ENCODE assay signal across 9 cellular contexts in genomic region chr5:168947212-168947868, GRCh38.
DNase-seq lines count a peak whose midpoint lies in the region; ATAC-seq and TF ChIP-seq lines count a peak whose summit lies in the region.
"Had no signal": no experiment of that assay in that cellular context is flagged by ENCODE, and none has a peak within 500 bp of the region (broad histone marks: within the 10 kb centered on the region; RNA-seq: fewer than 3 reads in every experiment).

No MANE protein-coding gene starts in this region.

- no peak overlapping the region for H3K27ac Mint-ChIP-seq in stimulated activated effector memory CD8-positive, alpha-beta T cell treated with anti-CD3 and anti-CD28 coated beads, Interleukin-12 subunit alpha, Interleukin-12 subunit beta, amount 100 ng/mL, for 72 hours
- H3K27ac Mint-ChIP-seq: dendritic cell treated with granulocyte-macrophage colony-stimulating factor and Interleukin-4, amounts not matched to agents 40 ng/mL and 50 ng/mL, for 4 days had no signal

- no peaks in the 10 kb centered on the region for H3K79me2 ChIP-seq in OCI-LY3 (ENCODE audit: low read length)

- no peaks in the 10 kb centered on the region for H3K36me3 Mint-ChIP-seq in stimulated activated effector memory CD8-positive, alpha-beta T cell treated with anti-CD3 and anti-CD28 coated beads, Interleukin-12 subunit alpha, Interleukin-12 subunit beta, amount 100 ng/mL, for 72 hours

- no peak overlapping the region for H3K4me3 ChIP-seq in OCI-LY3 (ENCODE audit: low read length)

- H3K9me3 Mint-ChIP-seq in stimulated activated effector memory CD8-positive, alpha-beta T cell treated with anti-CD3 and anti-CD28 coated beads, Interleukin-12 subunit alpha, Interleukin-12 subunit beta, amount 100 ng/mL, for 72 hours = no peaks in the 10 kb centered on the region
- H3K9me3 Mint-ChIP-seq: dendritic cell treated with granulocyte-macrophage colony-stimulating factor and Interleukin-4, amounts not matched to agents 40 ng/mL and 50 ng/mL, for 4 days had no signal

- H3K4me1 ChIP-seq in OCI-LY3 (ENCODE audit: low read length) = peaks cover 43% of the 10 kb centered on the region

- peak; percentile 24 for DNase-seq in activated naive CD4-positive, alpha-beta T cell treated with Interleukin-2 at 50 U/mL for 16 hours
- no peak for DNase-seq in activated naive CD4-positive, alpha-beta T cell (lab: John Stamatoyannopoulos, UW)
- DNase-seq in astrocyte of the hippocampus (ENCODE audit: low read depth, low spot score) = peak; percentile 71
- peak; percentile 87 for DNase-seq in islet precursor cell
- peak; percentile 14 to 55 for DNase-seq in stimulated activated effector memory CD8-positive, alpha-beta T cell treated with anti-CD3 and anti-CD28 coated beads, Interleukin-12 subunit alpha, Interleukin-12 subunit beta, amount 100 ng/mL, for 72 hours (ENCODE audit: low spot score in 2 of 2)

- no peak overlapping the region for H3K27ac ChIP-seq in OCI-LY3 (ENCODE audit: low read length)

- ATAC-seq in HG02798 (IDR thresholded peaks at IDR 0.05; ENCODE audit: poor library complexity, unreplicated experiment) = peak; percentile 68
- no peak for ATAC-seq in stimulated activated effector memory CD8-positive, alpha-beta T cell treated with anti-CD3 and anti-CD28 coated beads, Interleukin-12 subunit alpha, Interleukin-12 subunit beta, amount 100 ng/mL, for 72 hours
- ATAC-seq in HG03571 (IDR thresholded peaks at IDR 0.05; ENCODE audit: unreplicated experiment) = no peak

- no peak overlapping the region for H2AFZ ChIP-seq in OCI-LY3 (ENCODE audit: low read depth, low read length)

- H3K36me3 ChIP-seq in OCI-LY3 (replicated peaks; ENCODE audit: low read depth, low read length) = no peaks in the 10 kb centered on the region

- peak; percentile 81 for TF ChIP-seq CTCF in OCI-LY3 (IDR thresholded peaks at IDR 0.05; ENCODE audit: low read depth, low read length)

- H3K9ac ChIP-seq in OCI-LY3 (ENCODE audit: low read length) = no peak overlapping the region

- H3K4me1 Mint-ChIP-seq in stimulated activated effector memory CD8-positive, alpha-beta T cell treated with anti-CD3 and anti-CD28 coated beads, Interleukin-12 subunit alpha, Interleukin-12 subunit beta, amount 100 ng/mL, for 72 hours = no peaks in the 10 kb centered on the region

- no peak overlapping the region for H3K4me2 ChIP-seq in OCI-LY3 (ENCODE audit: low read length)

- H4K20me1 ChIP-seq in OCI-LY3 (ENCODE audit: insufficient read depth, low read length) = no peaks in the 10 kb centered on the region

- peaks cover 18% of the 10 kb centered on the region for H3K27me3 ChIP-seq in OCI-LY3 (ENCODE audit: low read depth, low read length)

- no peaks in the 10 kb centered on the region for H3K9me3 ChIP-seq in OCI-LY3 (ENCODE audit: insufficient read depth, low read length)

- no peak overlapping the region for H3K4me3 Mint-ChIP-seq in stimulated activated effector memory CD8-positive, alpha-beta T cell treated with anti-CD3 and anti-CD28 coated beads, Interleukin-12 subunit alpha, Interleukin-12 subunit beta, amount 100 ng/mL, for 72 hours
- H3K4me3 Mint-ChIP-seq: dendritic cell treated with granulocyte-macrophage colony-stimulating factor and Interleukin-4, amounts not matched to agents 40 ng/mL and 50 ng/mL, for 4 days had no signal

Comparison
In these comparisons a context has a peak if more than half of its experiments do, and no peak if none do; other contexts are left out.
1. DNase-seq: peak in activated naive CD4-positive, alpha-beta T cell treated with Interleukin-2 at 50 U/mL for 16 hours (single experiment), astrocyte of the hippocampus (single experiment), islet precursor cell (single experiment) and stimulated activated effector memory CD8-positive, alpha-beta T cell treated with anti-CD3 and anti-CD28 coated beads, Interleukin-12 subunit alpha, Interleukin-12 subunit beta, amount 100 ng/mL, for 72 hours (2 of 2); none in activated naive CD4-positive, alpha-beta T cell (0 of 4).